Comparison of ENCODE assay signal across 8 cellular contexts in the genomic region with DNA sequence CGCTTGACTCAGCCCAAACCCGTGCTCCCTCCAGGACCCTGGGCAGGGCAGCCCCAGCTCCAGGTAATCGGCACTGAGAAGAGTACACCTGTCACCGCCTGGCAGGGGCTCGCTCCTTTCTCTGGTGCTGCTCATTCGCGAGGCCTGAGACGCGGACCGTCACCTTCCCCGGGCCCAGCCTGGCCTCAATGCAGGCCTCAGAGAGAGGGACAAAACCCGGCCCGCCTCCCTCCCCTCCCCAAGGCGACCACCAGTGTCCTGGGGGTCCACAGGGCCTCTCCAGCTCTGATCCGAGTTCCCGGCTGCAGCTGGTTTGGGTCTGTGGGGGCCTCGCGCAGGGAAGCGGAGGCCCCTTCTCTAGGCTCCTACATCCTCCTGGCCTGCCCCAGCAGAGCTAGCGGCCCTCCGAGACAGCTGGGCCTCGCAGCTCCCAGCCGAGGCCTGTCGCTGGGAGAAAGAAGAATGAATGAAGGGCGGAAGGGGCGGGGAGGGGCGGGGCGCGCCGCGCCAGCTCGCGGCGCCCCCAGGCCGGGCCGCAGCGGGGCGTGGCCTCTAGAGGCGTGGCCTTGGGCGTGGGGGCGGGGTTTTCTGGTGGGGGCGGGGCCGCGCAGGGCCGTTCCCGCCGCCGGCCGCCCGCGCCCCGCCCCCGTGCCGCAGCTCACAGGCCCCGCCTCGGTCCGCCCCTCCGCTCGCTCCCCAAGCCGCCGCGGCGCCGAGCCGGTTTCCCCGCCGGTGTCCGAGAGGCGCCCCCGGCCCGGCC. TPM values are rescaled to one million over a fixed set of nuclear protein-coding genes. Genes with fewer than 3 reads are reported as not detected.
DNase-seq lines count a peak whose midpoint lies in the region; ATAC-seq and TF ChIP-seq lines count a peak whose summit lies in the region.

A gene (plus strand): TSS at position 688 of the 760 bp plus-strand sequence. CDS start 187 bp downstream, outside the sequence.

- no peaks in the 10 kb centered on the region for H3K9me3 ChIP-seq in A673 (ENCODE audit: low read depth, low read length, poor library complexity, severe bottlenecking)

- POLR2A ChIA-PET in A673 (lab: Charles Lee; ENCODE audit: low non-redundant PET), result interaction anchor here (0.6 to 0.7 kb wide), 2 partner anchors 73 to 396 kb away, joined by 3 read pairs; no protein-coding TSS in a partner anchor

- peaks cover 12% of the 10 kb centered on the region for H3K36me3 ChIP-seq in A673 (ENCODE audit: insufficient read depth, low read length, poor library complexity, severe bottlenecking)

- CTCF ChIA-PET in A673 (lab: Charles Lee), result interaction anchor here (0.6 to 1.0 kb wide), 3 partner anchors 16 to 1347 kb away, joined by 3 to 6 read pairs (median 3); no protein-coding TSS in a partner anchor

- no peak for TF ChIP-seq CTCF in A673 (conservative IDR thresholded peaks at IDR 0.05; ENCODE audit: low read depth, low read length)
- no peak for TF ChIP-seq CTCF in chondrocyte (IDR thresholded peaks at IDR 0.05)

- peaks cover 27% of the 10 kb centered on the region for H3K4me1 ChIP-seq in A673 (ENCODE audit: insufficient read depth, low read length, poor library complexity, severe bottlenecking)

- peak; percentile 64 for TF ChIP-seq POLR2A in GM18526 (IDR thresholded peaks at IDR 0.05; ENCODE audit: extremely low read depth, insufficient read length)

- peaks cover 6% of the 10 kb centered on the region for H3K36me3 Mint-ChIP-seq in chondrocyte (ENCODE audit: low read depth)

- H3K27ac ChIP-seq in A673 (ENCODE audit: low read depth, low read length, poor library complexity, severe bottlenecking), result peak within 1 kb of the TSS; percentile 81

- intact Hi-C loops in A673 (cut with micrococcal nuclease; ENCODE audit: unreplicated experiment), result no loop called here

- no peaks in the 10 kb centered on the region for H3K27me3 Mint-ChIP-seq in chondrocyte (ENCODE audit: low read depth)

- peak within 1 kb of the TSS; percentile 88 for H3K4me3 ChIP-seq in A673 (ENCODE audit: low read depth, low read length, poor library complexity, severe bottlenecking)

- BruUV-seq in A673 (replicated peaks; lab: Mats Ljungman, UMichigan), result TSS peak; percentile 86

- H3K4me3 Mint-ChIP-seq in chondrocyte (ENCODE audit: unreplicated experiment), result peak within 1 kb of the TSS; percentile 79

- peak within 1 kb of the TSS; percentile 68 for H3K27ac Mint-ChIP-seq in chondrocyte (ENCODE audit: unreplicated experiment)

- H3K9me3 Mint-ChIP-seq in chondrocyte (ENCODE audit: low read depth), result no peaks in the 10 kb centered on the region

- ATAC-seq in HG03095 (IDR thresholded peaks at IDR 0.05; ENCODE audit: unreplicated experiment), result peak; percentile 66

- H3K27me3 ChIP-seq in A673 (replicated peaks; ENCODE audit: insufficient read depth, low read depth, low read length, poor library complexity), result no peaks in the 10 kb centered on the region

- H3K4me1 Mint-ChIP-seq in chondrocyte (ENCODE audit: low read depth), result peaks cover 33% of the 10 kb centered on the region

- DNase-seq in A673 (ENCODE audit: low spot score) (peak; percentile 92), NCI-H345 (lab: John Stamatoyannopoulos, UW) (peak; percentile 84), chondrocyte (ENCODE audit: low spot score) (no peak), kidney glomerular epithelial cell (lab: John Stamatoyannopoulos, UW) (peak; percentile 58)
- DNase-seq in activated CD4-positive, alpha-beta T cell treated with anti-CD3 and anti-CD28 coated beads for 24 hours (ENCODE audit: low read depth in 2 of 2), result peak; percentile 65 to 76
- DNase-seq in stimulated activated CD4-positive, alpha-beta T cell treated with anti-CD3 and anti-CD28 coated beads, Interleukin-15, amount 100 ng/mL, for 24 hours, result peak; percentile 85

RNA-seq across cellular contexts. Expression of the gene that starts here (rescaled TPM):
- 59.3 and 60.2 TPM in 2 replicates for total RNA-seq in A673 (2021)
- 39.1 to 46.5 TPM (median 41.5 TPM) in 3 replicates for total RNA-seq in chondrocyte
